ENCODE assay signal across 8 cellular contexts in genomic region chr15:28098766-28099554, GRCh38. TPM values are rescaled to one million over a fixed set of nuclear protein-coding genes. Genes with fewer than 3 reads are reported as not detected.
DNase-seq lines count a peak whose midpoint lies in the region; ATAC-seq, FAIRE-seq and TF ChIP-seq lines count a peak whose summit lies in the region.

Gene OCA2, minus strand, starts transcription at chr15:28099315. Its CDS starts 17,441 bp downstream, at chr15:28081874.

- H3K36me3 ChIP-seq in keratinocyte (ENCODE audit: control insufficient read depth in 2 of 2, extremely low read depth in 1 of 2, insufficient read depth in 2 of 2, low read length in 2 of 2): no peaks in the 10 kb centered on the region

- H3K4me1 ChIP-seq in keratinocyte (ENCODE audit: control insufficient read depth, extremely low read depth, insufficient read depth, low read length): peaks cover 9% of the 10 kb centered on the region

- H3K27me3 Mint-ChIP-seq in IgD-negative memory B cell (peaks cover 59% of the 10 kb centered on the region), T-helper 17 cell (peaks cover 61% of the 10 kb centered on the region), brain (peaks cover 65% of the 10 kb centered on the region)

- no peak within 1 kb of the TSS for H3K27ac ChIP-seq in keratinocyte (ENCODE audit: control insufficient read depth, insufficient read depth, low read length)

- no peaks in the 10 kb centered on the region for H3K79me2 ChIP-seq in keratinocyte (ENCODE audit: control insufficient read depth, insufficient read depth, low read length)

- H2AFZ ChIP-seq in keratinocyte (ENCODE audit: control insufficient read depth, low read length): no peak within 1 kb of the TSS

- no peaks in the 10 kb centered on the region for H3K9me1 ChIP-seq in keratinocyte (ENCODE audit: control insufficient read depth, extremely low read depth, insufficient read depth, low read length)

- no peaks in the 10 kb centered on the region for H3K36me3 Mint-ChIP-seq in IgD-negative memory B cell
- peaks cover 16% of the 10 kb centered on the region for H3K36me3 Mint-ChIP-seq in T-helper 17 cell (ENCODE audit: low read depth)
- H3K36me3 Mint-ChIP-seq in brain: no peaks in the 10 kb centered on the region

- dilution Hi-C loops in keratinocyte (cut with MboI; ENCODE audit: extremely low pct_ligation_motif_present, low sequenced_read_pairs): no loop called here

- H3K4me3 ChIP-seq in AG10803 (ENCODE audit: low read length) (no peak within 1 kb of the TSS), keratinocyte (ENCODE audit: control insufficient read depth in 2 of 3, extremely low read depth in 1 of 3, insufficient read depth in 2 of 3, low read depth in 1 of 3, low read length in 3 of 3) (no peak within 1 kb of the TSS)

- H3K4me1 Mint-ChIP-seq in IgD-negative memory B cell: peaks cover 10 to 31% (median 30%) of the 10 kb centered on the region in 3 donors
- peaks cover 28% of the 10 kb centered on the region for H3K4me1 Mint-ChIP-seq in T-helper 17 cell
- peaks cover 40% of the 10 kb centered on the region for H3K4me1 Mint-ChIP-seq in brain

- H3K4me2 ChIP-seq in keratinocyte (ENCODE audit: control insufficient read depth, extremely low read depth, insufficient read depth, low read depth, low read length): peak within 1 kb of the TSS; percentile 27

- H3K9me3 Mint-ChIP-seq in IgD-negative memory B cell (peaks cover 0 to 5% (median 0%) of the 10 kb centered on the region in 3 donors), brain (peaks cover 1 to 17% (median 3%) of the 10 kb centered on the region in 5 experiments)

- H3K27me3 ChIP-seq in keratinocyte (ENCODE audit: control insufficient read depth, extremely low read depth, insufficient read depth, low read length): peaks cover 63% of the 10 kb centered on the region

- H3K4me3 Mint-ChIP-seq in IgD-negative memory B cell: peak within 1 kb of the TSS; percentile 5 to 85 (median 62)
- H3K4me3 Mint-ChIP-seq in T-helper 17 cell: peak within 1 kb of the TSS; percentile 87
- H3K4me3 Mint-ChIP-seq in brain: peak within 1 kb of the TSS; percentile 75 to 90 (median 78)

- H3K9me3 ChIP-seq in T-helper 17 cell (ENCODE audit: control insufficient read depth, low read length, poor library complexity, severe bottlenecking) (no peaks in the 10 kb centered on the region), keratinocyte (ENCODE audit: control insufficient read depth, low read depth, low read length) (no peaks in the 10 kb centered on the region)

- ATAC-seq in T-helper 17 cell: peak; percentile 47
- ATAC-seq in HG03095 (IDR thresholded peaks at IDR 0.05; ENCODE audit: unreplicated experiment): no peak
- no peak for ATAC-seq in GM18858 (IDR thresholded peaks at IDR 0.05; ENCODE audit: unreplicated experiment)

- DNase-seq in AG10803 (ENCODE audit: low read depth) (peak; percentile 67), T-helper 17 cell (peak; percentile 47 to 71 (median 61)), keratinocyte (ENCODE audit: low read depth, low spot score) (no peak)
- DNase-seq in stimulated activated CD4-positive, alpha-beta T cell treated with anti-CD3 and anti-CD28 coated beads, TNF-alpha, amount 100 ng/mL, for 4 hours (ENCODE audit: low read depth in 3 of 3): peak; percentile 35 to 54 (median 44)

- FAIRE-seq in keratinocyte (lab: Jason Lieb, UNC): no peak

- H3K27ac Mint-ChIP-seq in IgD-negative memory B cell: peak within 1 kb of the TSS; percentile 0 to 81 (median 32)
- H3K27ac Mint-ChIP-seq in T-helper 17 cell: no peak within 1 kb of the TSS
- peak within 1 kb of the TSS; percentile 3 to 89 (median 85) for H3K27ac Mint-ChIP-seq in brain

- peak; percentile 25 for TF ChIP-seq CTCF in AG10803 (conservative IDR thresholded peaks at IDR 0.05; ENCODE audit: low read length)
- peak; percentile 41 to 66 for TF ChIP-seq CTCF in brain (conservative IDR thresholded peaks at IDR 0.05)
- peak in 1 of 3 experiments; percentile 12 for TF ChIP-seq CTCF in keratinocyte (optimal IDR thresholded peaks at IDR 0.05 in 1 of 3, IDR thresholded peaks at IDR 0.05 in 1 of 3, conservative IDR thresholded peaks at IDR 0.05 in 1 of 3; ENCODE audit: extremely low read depth in 1 of 3, insufficient read depth in 2 of 3, low read length in 3 of 3)

- peaks cover 3% of the 10 kb centered on the region for H4K20me1 ChIP-seq in keratinocyte (ENCODE audit: control insufficient read depth, extremely low read depth, insufficient read depth, low read length)

- no peak within 1 kb of the TSS for H3K9ac ChIP-seq in keratinocyte (ENCODE audit: control insufficient read depth, extremely low read depth, insufficient read depth, low read length)

RNA-seq across cellular contexts. Expression of gene OCA2, which starts in this region (rescaled TPM):
- polyA plus RNA-seq in IgD-negative memory B cell (not detected), brain (ENCODE audit: insufficient read depth, low read depth, low replicate concordance) (0.19 TPM), keratinocyte (0.03 to 0.08 TPM (median 0.05 TPM) in 3 replicates)
- not detected for total RNA-seq in T-helper 17 cell
- polyA plus RNA-seq in keratinocyte (2011; ENCODE audit: low read depth): not detected
- polyA plus RNA-seq in keratinocyte (2011; cell fraction: cytosol; rRNA removed): 0.08 and 0.10 TPM in 2 replicates
- 0.13 and 0.14 TPM in 2 replicates for polyA plus RNA-seq in keratinocyte (2011; cell fraction: nucleus; rRNA removed)
- not detected in 2 replicates for polyA plus RNA-seq in keratinocyte (2012; ENCODE audit: low replicate concordance)
- 0.10 TPM in 1 of 3 replicates, not detected in the others for polyA minus RNA-seq in keratinocyte
- not detected for polyA minus RNA-seq in keratinocyte (2011; cell fraction: cytosol; rRNA and poly(A)+ RNA removed)
- 0.21 and 0.31 TPM in 2 replicates for polyA minus RNA-seq in keratinocyte (2011; cell fraction: nucleus; rRNA and poly(A)+ RNA removed)

Comparison
In these comparisons a context has a peak if more than half of its experiments do, and no peak if none do; other contexts are left out.
1. Peak in DNase-seq and ATAC-seq in T-helper 17 cell; RNA of the gene not detected or under 1 TPM.